In the genomic region with DNA sequence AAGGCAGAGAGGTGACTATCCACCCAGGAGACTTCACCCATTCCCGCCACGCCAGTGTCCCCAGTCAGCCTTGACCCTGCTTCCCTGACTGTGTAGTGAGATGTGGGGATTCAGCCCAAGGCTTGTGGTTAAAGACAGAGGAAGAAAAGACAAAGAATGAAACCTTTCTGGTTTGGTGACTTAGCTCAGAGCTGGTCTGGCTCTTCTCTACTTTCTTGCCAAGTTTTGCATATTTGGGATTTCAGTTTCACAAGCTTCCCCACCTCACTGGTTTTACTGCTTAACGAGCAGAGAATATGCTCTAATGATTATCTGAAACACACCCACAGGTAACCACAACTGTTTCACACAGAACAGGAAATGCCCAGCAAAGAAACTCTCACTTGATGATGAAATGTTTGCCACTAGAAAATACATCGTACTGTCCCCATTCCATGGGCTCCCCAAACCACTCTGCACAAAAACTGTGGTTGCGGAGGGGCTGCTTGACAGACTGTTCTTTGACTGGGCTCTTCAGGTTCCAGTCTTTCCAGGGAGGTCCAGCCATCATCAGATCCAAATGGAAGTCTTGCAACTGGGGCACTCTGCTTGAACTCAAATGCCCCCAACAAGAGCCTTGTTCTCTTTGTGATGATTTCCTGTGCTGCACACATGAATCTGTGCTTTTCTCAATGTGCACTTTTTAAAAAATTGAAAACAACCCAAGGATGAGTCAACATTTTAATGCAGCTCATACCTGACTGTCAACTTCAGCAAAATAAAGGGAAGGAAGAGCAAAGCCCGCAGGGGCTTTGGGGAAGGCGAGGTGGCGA, we compare ENCODE assay signal across 8 cellular contexts.
A peak's percentile ranks its signal among the peaks of the same experiment; 100 is the strongest.
DNase-seq lines count a peak whose midpoint lies in the region; ATAC-seq and TF ChIP-seq lines count a peak whose summit lies in the region.

No MANE protein-coding gene starts in this region.

- H3K4me1 Mint-ChIP-seq in stimulated activated memory B cell treated with anti-CD40 and anti-IgM and Interleukin-4, amounts not matched to agents 10 μg/mL and 1 μg/mL and 100 μg/mL, for 72 hours, result peaks cover 38% of the 10 kb centered on the region

- peaks cover 4% of the 10 kb centered on the region for H3K9me3 Mint-ChIP-seq in stimulated activated memory B cell treated with anti-CD40 and anti-IgM and Interleukin-4, amounts not matched to agents 10 μg/mL and 1 μg/mL and 100 μg/mL, for 72 hours

- DNase-seq in ELF-1 (ENCODE audit: low read depth, low spot score) (peak; percentile 84), SKM-1 treated with dmso at 0.1 percent for 144 hours (lab: John Stamatoyannopoulos, UW; ENCODE audit: unreplicated experiment) (peak; percentile 63), fibroblast of pulmonary artery (ENCODE audit: low read depth) (peak; percentile 58), NCI-H1105 (lab: John Stamatoyannopoulos, UW) (no peak), NCI-H1105 treated with DMSO at 0.1 percent for 48 hours (lab: John Stamatoyannopoulos, UW) (no peak)

- no peak overlapping the region for H3K4me3 Mint-ChIP-seq in stimulated activated memory B cell treated with anti-CD40 and anti-IgM and Interleukin-4, amounts not matched to agents 10 μg/mL and 1 μg/mL and 100 μg/mL, for 72 hours

- no peak for TF ChIP-seq CTCF in fibroblast of pulmonary artery (IDR thresholded peaks at IDR 0.05; ENCODE audit: low read length, missing control alignments)

- ATAC-seq in GM19397 (IDR thresholded peaks at IDR 0.05; ENCODE audit: unreplicated experiment), result peak; percentile 89
- ATAC-seq in HG03439 (IDR thresholded peaks at IDR 0.05; ENCODE audit: unreplicated experiment), result peak; percentile 98
- peak; percentile 93 for ATAC-seq in stimulated activated memory B cell treated with anti-CD40 and anti-IgM and Interleukin-4, amounts not matched to agents 10 μg/mL and 1 μg/mL and 100 μg/mL, for 72 hours

- H3K27ac Mint-ChIP-seq in stimulated activated memory B cell treated with anti-CD40 and anti-IgM and Interleukin-4, amounts not matched to agents 10 μg/mL and 1 μg/mL and 100 μg/mL, for 72 hours, result peak overlapping the region; percentile 8

- no peak overlapping the region for H3K4me3 ChIP-seq in fibroblast of pulmonary artery (replicated peaks; ENCODE audit: low read depth, low read length)

- H3K36me3 Mint-ChIP-seq in stimulated activated memory B cell treated with anti-CD40 and anti-IgM and Interleukin-4, amounts not matched to agents 10 μg/mL and 1 μg/mL and 100 μg/mL, for 72 hours, result no peaks in the 10 kb centered on the region

- peaks cover 60% of the 10 kb centered on the region for H3K27me3 Mint-ChIP-seq in stimulated activated memory B cell treated with anti-CD40 and anti-IgM and Interleukin-4, amounts not matched to agents 10 μg/mL and 1 μg/mL and 100 μg/mL, for 72 hours

Comparison
In these comparisons a context has a peak if more than half of its experiments do, and no peak if none do; other contexts are left out.
1. DNase-seq: peak in ELF-1 (single experiment), SKM-1 treated with dmso at 0.1 percent for 144 hours (single experiment) and fibroblast of pulmonary artery (single experiment); none in NCI-H1105 (single experiment) and NCI-H1105 treated with DMSO at 0.1 percent for 48 hours (single experiment).
2. Peak in every context shown above with its lines, with median percentiles within 50 percentile points of each other: ATAC-seq.